Comparison of ENCODE assay signal across 10 cellular contexts in the genomic region with DNA sequence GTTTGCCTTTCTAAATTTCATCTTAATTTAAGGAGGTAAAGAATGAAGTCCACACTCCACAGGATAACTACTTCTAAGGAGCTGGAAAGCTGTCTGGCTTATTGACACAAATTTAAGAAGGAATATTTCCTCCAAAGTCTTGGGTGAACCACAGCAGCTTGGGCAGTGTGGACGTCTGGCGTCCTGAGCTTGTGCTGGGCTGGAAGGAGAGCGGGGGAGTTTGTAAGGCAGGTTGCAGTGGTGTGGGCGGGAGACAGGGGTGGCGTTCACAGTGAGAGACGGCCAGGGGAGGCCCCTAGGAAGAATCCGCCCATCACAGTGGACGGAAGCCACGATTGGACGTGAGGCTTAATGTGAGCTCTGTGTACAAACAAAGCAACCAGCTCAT. TPM values are rescaled to one million over a fixed set of nuclear protein-coding genes. Genes with fewer than 3 reads are reported as not detected.
A peak's percentile ranks its signal among the peaks of the same experiment; 100 is the strongest.
DNase-seq lines count a peak whose midpoint lies in the region; ATAC-seq, FAIRE-seq and TF ChIP-seq lines count a peak whose summit lies in the region.
"Had no signal": no experiment of that assay in that cellular context is flagged by ENCODE, and none has a peak within 500 bp of the region (broad histone marks: within the 10 kb centered on the region; RNA-seq: fewer than 3 reads in every experiment).

No MANE protein-coding gene starts in this region.

- no peaks in the 10 kb centered on the region for H4K20me1 ChIP-seq in astrocyte (ENCODE audit: insufficient read depth, low read length)

- H3K4me1 ChIP-seq in astrocyte (ENCODE audit: insufficient read depth, low read length): peaks cover 11% of the 10 kb centered on the region
- H3K4me1 ChIP-seq in skeletal muscle tissue (ENCODE audit: control insufficient read depth in 3 of 3, insufficient read depth in 3 of 3, low read length in 3 of 3): peaks cover 4 to 7% (median 6%) of the 10 kb centered on the region in 3 donors

- H3K4me3 ChIP-seq in astrocyte (ENCODE audit: insufficient read depth, low read depth, low read length): no peak overlapping the region
- peak overlapping the region in 1 of 3 donors; percentile 17 for H3K4me3 ChIP-seq in skeletal muscle tissue (ENCODE audit: low read length in 3 of 3)
- H3K4me3 ChIP-seq: lung had no signal

- H3K36me3 ChIP-seq in astrocyte (ENCODE audit: insufficient read depth, low read length) (peaks cover 4% of the 10 kb centered on the region), skeletal muscle tissue (ENCODE audit: control insufficient read depth in 3 of 3, insufficient read depth in 3 of 3, low read length in 3 of 3) (peaks cover 22 to 24% (median 22%) of the 10 kb centered on the region in 3 donors)

- no peaks in the 10 kb centered on the region for H3K79me2 ChIP-seq in astrocyte (ENCODE audit: insufficient read depth, low read length)

- H3K27ac Mint-ChIP-seq in astrocyte (ENCODE audit: unreplicated experiment): no peak overlapping the region
- no peak overlapping the region for H3K27ac Mint-ChIP-seq in activated T-cell treated with anti-CD3 and anti-CD28 coated beads, Interleukin-2, amount 50 U/mL, for 24 hours
- H3K27ac Mint-ChIP-seq in effector memory CD8-positive, alpha-beta T cell: no peak overlapping the region

- no peaks in the 10 kb centered on the region for H3K27me3 Mint-ChIP-seq in astrocyte (ENCODE audit: low read depth, unreplicated experiment)
- H3K27me3 Mint-ChIP-seq in activated T-cell treated with anti-CD3 and anti-CD28 coated beads, Interleukin-2, amount 50 U/mL, for 24 hours: no peaks in the 10 kb centered on the region
- H3K27me3 Mint-ChIP-seq in effector memory CD8-positive, alpha-beta T cell: no peaks in the 10 kb centered on the region

- no peak for FAIRE-seq in astrocyte (lab: Jason Lieb, UNC)

- H3K27ac ChIP-seq in astrocyte (ENCODE audit: low read depth, low read length) (peak overlapping the region; percentile 49), skeletal muscle tissue (ENCODE audit: low read depth, low read length) (no peak overlapping the region)

- H3K9ac ChIP-seq in astrocyte (ENCODE audit: low read length) (peak overlapping the region; percentile 44), skeletal muscle tissue (ENCODE audit: low read depth in 1 of 3, low read length in 3 of 3) (peak overlapping the region in 2 of 3 donors; percentile 13 to 33)

- H3K4me1 Mint-ChIP-seq in astrocyte (ENCODE audit: low read depth, unreplicated experiment): peaks cover 11% of the 10 kb centered on the region
- no peaks in the 10 kb centered on the region for H3K4me1 Mint-ChIP-seq in activated T-cell treated with anti-CD3 and anti-CD28 coated beads, Interleukin-2, amount 50 U/mL, for 24 hours (ENCODE audit: low read depth)
- H3K4me1 Mint-ChIP-seq in effector memory CD8-positive, alpha-beta T cell (ENCODE audit: low read depth in 2 of 2): peaks cover 2 to 8% of the 10 kb centered on the region in 2 donors

- peak overlapping the region; percentile 14 for H2AFZ ChIP-seq in astrocyte (ENCODE audit: low read depth, low read length)

- H3K27me3 ChIP-seq in astrocyte (ENCODE audit: insufficient read depth, low read length) (no peaks in the 10 kb centered on the region), skeletal muscle tissue (ENCODE audit: control insufficient read depth in 3 of 3, insufficient read depth in 3 of 3, low read length in 3 of 3) (no peaks in the 10 kb centered on the region)

- DNase-seq in HPDE6-E6E7 (ENCODE audit: extremely low spot score) (peak; percentile 68), astrocyte (ENCODE audit: low read depth) (peak; percentile 44), iPS-NIHi11 (ENCODE audit: low spot score) (peak; percentile 79), NCI-H2081 treated with DMSO at 0.1 percent for 48 hours (lab: John Stamatoyannopoulos, UW) (no peak)
- no peak for DNase-seq in activated T-cell treated with anti-CD3 and anti-CD28 coated beads, Interleukin-2, amount 50 U/mL, for 24 hours
- no peak for DNase-seq in effector memory CD8-positive, alpha-beta T cell
- DNase-seq: central memory CD4-positive, alpha-beta T cell had no signal

- no peaks in the 10 kb centered on the region for H3K9me3 Mint-ChIP-seq in astrocyte (ENCODE audit: unreplicated experiment)
- H3K9me3 Mint-ChIP-seq in activated T-cell treated with anti-CD3 and anti-CD28 coated beads, Interleukin-2, amount 50 U/mL, for 24 hours: no peaks in the 10 kb centered on the region
- no peaks in the 10 kb centered on the region for H3K9me3 Mint-ChIP-seq in effector memory CD8-positive, alpha-beta T cell

- peaks cover 8% of the 10 kb centered on the region for H3K36me3 Mint-ChIP-seq in astrocyte (ENCODE audit: low read depth, unreplicated experiment)
- H3K36me3 Mint-ChIP-seq in activated T-cell treated with anti-CD3 and anti-CD28 coated beads, Interleukin-2, amount 50 U/mL, for 24 hours (ENCODE audit: low read depth): peaks cover 35% of the 10 kb centered on the region
- peaks cover 10% of the 10 kb centered on the region for H3K36me3 Mint-ChIP-seq in effector memory CD8-positive, alpha-beta T cell (ENCODE audit: insufficient read depth)

- H3K4me2 ChIP-seq in astrocyte (ENCODE audit: low read length): peak overlapping the region; percentile 58

- ATAC-seq in HG03565 (IDR thresholded peaks at IDR 0.05; ENCODE audit: unreplicated experiment): no peak
- ATAC-seq in effector memory CD8-positive, alpha-beta T cell (replicated peaks): no peak

- no peaks in the 10 kb centered on the region for H3K9me3 ChIP-seq in astrocyte (ENCODE audit: insufficient read depth, low read depth, low read length)
- H3K9me3 ChIP-seq in skeletal muscle tissue (ENCODE audit: control insufficient read depth in 3 of 3, low read length in 3 of 3): no peaks in the 10 kb centered on the region

- TF ChIP-seq CTCF in astrocyte (IDR thresholded peaks at IDR 0.05; ENCODE audit: insufficient read depth, low read depth, low read length): no peak

- H3K4me3 Mint-ChIP-seq in astrocyte (ENCODE audit: unreplicated experiment): no peak overlapping the region
- H3K4me3 Mint-ChIP-seq in activated T-cell treated with anti-CD3 and anti-CD28 coated beads, Interleukin-2, amount 50 U/mL, for 24 hours: no peak overlapping the region
- H3K4me3 Mint-ChIP-seq in effector memory CD8-positive, alpha-beta T cell: no peak overlapping the region

RNA-seq across cellular contexts. Expression of a gene that starts 25.7 kb away (rescaled TPM):
- total RNA-seq in astrocyte: 29.4 and 41.6 TPM in 2 replicates
- total RNA-seq in skeletal muscle tissue: 38.1 TPM

Comparison
In these comparisons a context has a peak if more than half of its experiments do, and no peak if none do; other contexts are left out.
1. DNase-seq: peak in HPDE6-E6E7 (single experiment), astrocyte (single experiment) and iPS-NIHi11 (single experiment); none in activated T-cell treated with anti-CD3 and anti-CD28 coated beads, Interleukin-2, amount 50 U/mL, for 24 hours (single experiment), effector memory CD8-positive, alpha-beta T cell (0 of 3) and NCI-H2081 treated with DMSO at 0.1 percent for 48 hours (single experiment).